8 cellular contexts compared by ENCODE assay signal in genomic region chr11:22624742-22625447, GRCh38. TPM values are rescaled to one million over a fixed set of nuclear protein-coding genes. Genes with fewer than 3 reads are reported as not detected.
A peak's percentile ranks its signal among the peaks of the same experiment; 100 is the strongest.
DNase-seq lines count a peak whose midpoint lies in the region; ATAC-seq and TF ChIP-seq lines count a peak whose summit lies in the region.

No MANE protein-coding gene starts in this region.

- peak; percentile 29 to 50 (median 40) for DNase-seq in activated CD4-positive, CD25-positive, alpha-beta regulatory T cell (lab: John Stamatoyannopoulos, UW)
- no peak for DNase-seq in activated CD4-positive, CD25-positive, alpha-beta regulatory T cell treated with anti-CD3 and anti-CD28 coated beads, Interleukin-2, amount 50 U/mL, for 72 hours
- DNase-seq in NCI-H1436 (lab: John Stamatoyannopoulos, UW) (peak; percentile 66), T-helper 2 cell (peak; percentile 21 to 78 (median 53)), mammary epithelial cell (peak; percentile 76), iris pigment epithelial cell (ENCODE audit: low read depth) (peak; percentile 60)
- DNase-seq in stimulated activated CD4-positive, alpha-beta T cell treated with anti-CD3 and anti-CD28 coated beads, Interleukin-12 subunit alpha, Interleukin-12 subunit beta, amount 100 ng/mL, for 48 hours (ENCODE audit: low read depth in 2 of 3, low spot score in 1 of 3) = peak; percentile 37 to 55 (median 43)

- H3K27ac ChIP-seq in mammary epithelial cell (ENCODE audit: insufficient read depth, low read depth, low read length) = peak overlapping the region; percentile 77

- peak; percentile 48 for ATAC-seq in HG02884 (IDR thresholded peaks at IDR 0.05; ENCODE audit: unreplicated experiment)

- H3K4me2 ChIP-seq in mammary epithelial cell (ENCODE audit: insufficient read depth, low read depth, low read length) = peak overlapping the region; percentile 94

- H3K4me1 ChIP-seq in mammary epithelial cell (ENCODE audit: insufficient read depth, low read length) = peaks cover 10% of the 10 kb centered on the region

- peak; percentile 32 to 66 for TF ChIP-seq CTCF in mammary epithelial cell (conservative IDR thresholded peaks at IDR 0.05 in 1 of 2, IDR thresholded peaks at IDR 0.05 in 1 of 2; ENCODE audit: extremely low read depth in 1 of 2, insufficient read depth in 1 of 2, low read depth in 1 of 2, low read length in 2 of 2)

- H3K4me3 ChIP-seq in mammary epithelial cell (replicated peaks in 1 of 3; ENCODE audit: insufficient read depth in 1 of 3, low read depth in 2 of 3, low read length in 3 of 3) = peak overlapping the region; percentile 67 to 92 (median 83)

- dilution Hi-C loops in mammary epithelial cell (cut with HindIII; ENCODE audit: low sequenced_read_pairs) = no loop called here

- H2AFZ ChIP-seq in mammary epithelial cell (ENCODE audit: low read depth, low read length) = peak overlapping the region; percentile 92

- peaks cover 20% of the 10 kb centered on the region for H3K79me2 ChIP-seq in mammary epithelial cell (ENCODE audit: insufficient read depth, low read length)

- CTCF ChIA-PET in mammary epithelial cell (lab: Charles Lee; ENCODE audit: low non-redundant PET) = interaction anchor here (0.7 kb wide), 1 partner anchor 1941 kb away, joined by 6 read pairs; no protein-coding TSS in a partner anchor

- H3K9ac ChIP-seq in mammary epithelial cell (ENCODE audit: insufficient read depth, low read length) = peak overlapping the region; percentile 75

- H3K9me3 ChIP-seq in mammary epithelial cell (replicated peaks; ENCODE audit: insufficient read depth, low read length) = no peaks in the 10 kb centered on the region

- in situ Hi-C loops in mammary epithelial cell (cut with MboI; ENCODE audit: low sequenced_read_pairs in 2 of 2) = no loop called here

- intact Hi-C loops in mammary epithelial cell (cut with micrococcal nuclease) = loop anchor here (10.0 kb wide), 1 partner anchor 200 kb away; no protein-coding TSS in a partner anchor

- under 1% methylated on average over 24 of the region's 31 CpGs for WGBS in mammary epithelial cell (ENCODE audit: low coverage, missing lambda C conversion rate)

- H3K36me3 ChIP-seq in mammary epithelial cell (ENCODE audit: insufficient read depth, low read length) = peaks cover 2% of the 10 kb centered on the region

- H4K20me1 ChIP-seq in mammary epithelial cell (ENCODE audit: insufficient read depth, low read length) = no peaks in the 10 kb centered on the region

- no peaks in the 10 kb centered on the region for H3K27me3 ChIP-seq in mammary epithelial cell (ENCODE audit: insufficient read depth, low read length)

- no TSS peak for BruUV-seq in mammary epithelial cell (replicated peaks; lab: Mats Ljungman, UMichigan)

RNA-seq across cellular contexts. Expression of gene FANCF, which starts 0.7 kb away (rescaled TPM):
- total RNA-seq in mammary epithelial cell = 10 to 100 TPM in 1 of 2 donors, 1 to 10 TPM in 1; 9.9 to 14.3 TPM
- 4.7 TPM for polyA plus RNA-seq in mammary epithelial cell
- polyA minus RNA-seq in mammary epithelial cell = 5.1 TPM

RNA-seq across cellular contexts. Expression of gene GAS2, which starts 41.5 kb away (rescaled TPM):
- total RNA-seq in mammary epithelial cell = 1 to 10 TPM; 1.3 to 1.4 TPM
- 0.92 TPM for polyA plus RNA-seq in mammary epithelial cell
- not detected for polyA minus RNA-seq in mammary epithelial cell
